1 cellular context compared by ENCODE assay signal in the genomic region with DNA sequence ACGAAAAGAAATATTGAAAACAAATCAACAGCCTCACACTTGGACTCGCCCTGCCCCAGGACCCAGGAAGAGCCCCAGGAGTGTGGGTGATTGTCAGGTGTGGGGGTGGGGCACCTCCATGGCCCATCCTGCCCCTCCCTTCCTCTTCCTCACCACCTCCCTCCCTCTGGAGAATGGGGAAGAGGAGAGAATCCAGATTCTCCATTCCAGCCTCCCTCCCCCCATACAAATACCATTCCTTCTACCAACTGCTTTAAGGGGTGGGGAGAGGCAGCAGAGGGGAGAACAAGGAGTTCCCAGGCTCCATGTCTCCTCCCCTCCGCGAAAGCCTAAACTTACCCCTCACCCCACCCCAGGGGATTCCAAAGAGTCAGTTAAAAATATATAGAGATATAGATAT.
TF ChIP-seq lines count a peak whose summit lies in the region.

No MANE protein-coding gene starts in this region.

TF ChIP-seq in GM23338, 12 proteins besides CTCF, POLR2A, EP300 and RAD21 (continued from another document):
- TF ChIP-seq, protein P1, sequence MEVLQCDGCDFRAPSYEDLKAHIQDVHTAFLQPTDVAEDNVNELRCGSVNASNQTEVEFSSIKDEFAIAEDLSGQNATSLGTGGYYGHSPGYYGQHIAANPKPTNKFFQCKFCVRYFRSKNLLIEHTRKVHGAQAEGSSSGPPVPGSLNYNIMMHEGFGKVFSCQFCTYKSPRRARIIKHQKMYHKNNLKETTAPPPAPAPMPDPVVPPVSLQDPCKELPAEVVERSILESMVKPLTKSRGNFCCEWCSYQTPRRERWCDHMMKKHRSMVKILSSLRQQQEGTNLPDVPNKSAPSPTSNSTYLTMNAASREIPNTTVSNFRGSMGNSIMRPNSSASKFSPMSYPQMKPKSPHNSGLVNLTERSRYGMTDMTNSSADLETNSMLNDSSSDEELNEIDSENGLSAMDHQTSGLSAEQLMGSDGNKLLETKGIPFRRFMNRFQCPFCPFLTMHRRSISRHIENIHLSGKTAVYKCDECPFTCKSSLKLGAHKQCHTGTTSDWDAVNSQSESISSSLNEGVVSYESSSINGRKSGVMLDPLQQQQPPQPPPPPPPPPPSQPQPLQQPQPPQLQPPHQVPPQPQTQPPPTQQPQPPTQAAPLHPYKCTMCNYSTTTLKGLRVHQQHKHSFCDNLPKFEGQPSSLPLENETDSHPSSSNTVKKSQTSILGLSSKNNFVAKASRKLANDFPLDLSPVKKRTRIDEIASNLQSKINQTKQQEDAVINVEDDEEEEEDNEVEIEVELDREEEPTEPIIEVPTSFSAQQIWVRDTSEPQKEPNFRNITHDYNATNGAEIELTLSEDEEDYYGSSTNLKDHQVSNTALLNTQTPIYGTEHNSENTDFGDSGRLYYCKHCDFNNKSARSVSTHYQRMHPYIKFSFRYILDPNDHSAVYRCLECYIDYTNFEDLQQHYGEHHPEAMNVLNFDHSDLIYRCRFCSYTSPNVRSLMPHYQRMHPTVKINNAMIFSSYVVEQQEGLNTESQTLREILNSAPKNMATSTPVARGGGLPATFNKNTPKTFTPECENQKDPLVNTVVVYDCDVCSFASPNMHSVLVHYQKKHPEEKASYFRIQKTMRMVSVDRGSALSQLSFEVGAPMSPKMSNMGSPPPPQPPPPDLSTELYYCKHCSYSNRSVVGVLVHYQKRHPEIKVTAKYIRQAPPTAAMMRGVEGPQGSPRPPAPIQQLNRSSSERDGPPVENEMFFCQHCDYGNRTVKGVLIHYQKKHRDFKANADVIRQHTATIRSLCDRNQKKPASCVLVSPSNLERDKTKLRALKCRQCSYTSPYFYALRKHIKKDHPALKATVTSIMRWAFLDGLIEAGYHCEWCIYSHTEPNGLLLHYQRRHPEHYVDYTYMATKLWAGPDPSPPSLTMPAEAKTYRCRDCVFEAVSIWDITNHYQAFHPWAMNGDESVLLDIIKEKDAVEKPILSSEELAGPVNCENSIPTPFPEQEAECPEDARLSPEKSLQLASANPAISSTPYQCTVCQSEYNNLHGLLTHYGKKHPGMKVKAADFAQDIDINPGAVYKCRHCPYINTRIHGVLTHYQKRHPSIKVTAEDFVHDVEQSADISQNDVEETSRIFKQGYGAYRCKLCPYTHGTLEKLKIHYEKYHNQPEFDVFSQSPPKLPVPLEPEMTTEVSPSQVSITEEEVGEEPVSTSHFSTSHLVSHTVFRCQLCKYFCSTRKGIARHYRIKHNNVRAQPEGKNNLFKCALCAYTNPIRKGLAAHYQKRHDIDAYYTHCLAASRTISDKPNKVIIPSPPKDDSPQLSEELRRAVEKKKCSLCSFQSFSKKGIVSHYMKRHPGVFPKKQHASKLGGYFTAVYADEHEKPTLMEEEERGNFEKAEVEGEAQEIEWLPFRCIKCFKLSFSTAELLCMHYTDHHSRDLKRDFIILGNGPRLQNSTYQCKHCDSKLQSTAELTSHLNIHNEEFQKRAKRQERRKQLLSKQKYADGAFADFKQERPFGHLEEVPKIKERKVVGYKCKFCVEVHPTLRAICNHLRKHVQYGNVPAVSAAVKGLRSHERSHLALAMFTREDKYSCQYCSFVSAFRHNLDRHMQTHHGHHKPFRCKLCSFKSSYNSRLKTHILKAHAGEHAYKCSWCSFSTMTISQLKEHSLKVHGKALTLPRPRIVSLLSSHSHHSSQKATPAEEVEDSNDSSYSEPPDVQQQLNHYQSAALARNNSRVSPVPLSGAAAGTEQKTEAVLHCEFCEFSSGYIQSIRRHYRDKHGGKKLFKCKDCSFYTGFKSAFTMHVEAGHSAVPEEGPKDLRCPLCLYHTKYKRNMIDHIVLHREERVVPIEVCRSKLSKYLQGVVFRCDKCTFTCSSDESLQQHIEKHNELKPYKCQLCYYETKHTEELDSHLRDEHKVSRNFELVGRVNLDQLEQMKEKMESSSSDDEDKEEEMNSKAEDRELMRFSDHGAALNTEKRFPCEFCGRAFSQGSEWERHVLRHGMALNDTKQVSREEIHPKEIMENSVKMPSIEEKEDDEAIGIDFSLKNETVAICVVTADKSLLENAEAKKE (CRISPR knock-in tag; IDR thresholded peaks at IDR 0.05): no peak
- TF ChIP-seq NANOG (IDR thresholded peaks at IDR 0.05; ENCODE audit: borderline replicate concordance): no peak
- TF ChIP-seq ZNF114 (CRISPR knock-in tag; IDR thresholded peaks at IDR 0.05): no peak
- TF ChIP-seq, protein P2, sequence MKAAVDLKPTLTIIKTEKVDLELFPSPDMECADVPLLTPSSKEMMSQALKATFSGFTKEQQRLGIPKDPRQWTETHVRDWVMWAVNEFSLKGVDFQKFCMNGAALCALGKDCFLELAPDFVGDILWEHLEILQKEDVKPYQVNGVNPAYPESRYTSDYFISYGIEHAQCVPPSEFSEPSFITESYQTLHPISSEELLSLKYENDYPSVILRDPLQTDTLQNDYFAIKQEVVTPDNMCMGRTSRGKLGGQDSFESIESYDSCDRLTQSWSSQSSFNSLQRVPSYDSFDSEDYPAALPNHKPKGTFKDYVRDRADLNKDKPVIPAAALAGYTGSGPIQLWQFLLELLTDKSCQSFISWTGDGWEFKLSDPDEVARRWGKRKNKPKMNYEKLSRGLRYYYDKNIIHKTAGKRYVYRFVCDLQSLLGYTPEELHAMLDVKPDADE (IDR thresholded peaks at IDR 0.05): no peak
- no peak for TF ChIP-seq POLR2AphosphoS5 (IDR thresholded peaks at IDR 0.05; ENCODE audit: low read depth)
- TF ChIP-seq, protein P3, sequence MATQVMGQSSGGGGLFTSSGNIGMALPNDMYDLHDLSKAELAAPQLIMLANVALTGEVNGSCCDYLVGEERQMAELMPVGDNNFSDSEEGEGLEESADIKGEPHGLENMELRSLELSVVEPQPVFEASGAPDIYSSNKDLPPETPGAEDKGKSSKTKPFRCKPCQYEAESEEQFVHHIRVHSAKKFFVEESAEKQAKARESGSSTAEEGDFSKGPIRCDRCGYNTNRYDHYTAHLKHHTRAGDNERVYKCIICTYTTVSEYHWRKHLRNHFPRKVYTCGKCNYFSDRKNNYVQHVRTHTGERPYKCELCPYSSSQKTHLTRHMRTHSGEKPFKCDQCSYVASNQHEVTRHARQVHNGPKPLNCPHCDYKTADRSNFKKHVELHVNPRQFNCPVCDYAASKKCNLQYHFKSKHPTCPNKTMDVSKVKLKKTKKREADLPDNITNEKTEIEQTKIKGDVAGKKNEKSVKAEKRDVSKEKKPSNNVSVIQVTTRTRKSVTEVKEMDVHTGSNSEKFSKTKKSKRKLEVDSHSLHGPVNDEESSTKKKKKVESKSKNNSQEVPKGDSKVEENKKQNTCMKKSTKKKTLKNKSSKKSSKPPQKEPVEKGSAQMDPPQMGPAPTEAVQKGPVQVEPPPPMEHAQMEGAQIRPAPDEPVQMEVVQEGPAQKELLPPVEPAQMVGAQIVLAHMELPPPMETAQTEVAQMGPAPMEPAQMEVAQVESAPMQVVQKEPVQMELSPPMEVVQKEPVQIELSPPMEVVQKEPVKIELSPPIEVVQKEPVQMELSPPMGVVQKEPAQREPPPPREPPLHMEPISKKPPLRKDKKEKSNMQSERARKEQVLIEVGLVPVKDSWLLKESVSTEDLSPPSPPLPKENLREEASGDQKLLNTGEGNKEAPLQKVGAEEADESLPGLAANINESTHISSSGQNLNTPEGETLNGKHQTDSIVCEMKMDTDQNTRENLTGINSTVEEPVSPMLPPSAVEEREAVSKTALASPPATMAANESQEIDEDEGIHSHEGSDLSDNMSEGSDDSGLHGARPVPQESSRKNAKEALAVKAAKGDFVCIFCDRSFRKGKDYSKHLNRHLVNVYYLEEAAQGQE (IDR thresholded peaks at IDR 0.05; ENCODE audit: unreplicated experiment): no peak
- no peak for TF ChIP-seq CREB1 (CRISPR knock-in tag; IDR thresholded peaks at IDR 0.05; ENCODE audit: low read depth)
- no peak for TF ChIP-seq EZH2phosphoT487 (IDR thresholded peaks at IDR 0.05; ENCODE audit: unreplicated experiment)
- no peak for TF ChIP-seq STAT1 (IDR thresholded peaks at IDR 0.05; ENCODE audit: unreplicated experiment)
